In genomic region chr13:79463604-79464003, GRCh38 we compare ENCODE assay signal across 31 cellular contexts.
"Had no signal": no experiment of that assay in that cellular context is flagged by ENCODE, and none has a peak within 500 bp of the region (broad histone marks: within the 10 kb centered on the region; RNA-seq: fewer than 3 reads in every experiment).

No MANE protein-coding gene starts in this region.

- FAIRE-seq: endometrium, endothelial cell of umbilical vein had no signal

- H3K36me3 Mint-ChIP-seq: activated CD4-positive, alpha-beta memory T cell treated with anti-CD3 and anti-CD28 coated beads for 36 hours; brain had no signal

- H3K4me1 ChIP-seq: ascending aorta, breast epithelium, colonic mucosa, gastroesophageal sphincter, heart right ventricle had no signal

- H3K9me3 Mint-ChIP-seq: activated B cell treated with CpG ODN at 0.5 μM for 24 hours; activated CD4-positive, alpha-beta memory T cell treated with anti-CD3 and anti-CD28 coated beads for 36 hours; activated naive CD4-positive, alpha-beta T cell treated with anti-CD3 and anti-CD28 coated beads, Interleukin-2, amount 50 U/mL, for 24 hours; activated T-cell treated with anti-CD3 and anti-CD28 coated beads, Interleukin-2, amount 50 U/mL, for 72 hours; brain had no signal

- H3K27ac Mint-ChIP-seq: activated B cell treated with CpG ODN at 0.5 μM for 24 hours; activated CD4-positive, alpha-beta memory T cell treated with anti-CD3 and anti-CD28 coated beads for 36 hours; activated naive CD4-positive, alpha-beta T cell treated with anti-CD3 and anti-CD28 coated beads, Interleukin-2, amount 50 U/mL, for 24 hours; activated naive CD8-positive, alpha-beta T cell treated with anti-CD3 and anti-CD28 coated beads, Interleukin-2, amount 10 ng/mL, durations not matched to agents 7 days and 5 days; activated T-cell treated with anti-CD3 and anti-CD28 coated beads, Interleukin-2, amount 50 U/mL, for 72 hours; brain; T-helper 17 cell; T-helper 2 cell treated with Interferon-gamma antibody and Interleukin-4, amounts not matched to agents 5 μg/mL and 100 μg/mL, for 36 hours had no signal

- H3K4me3 ChIP-seq: ascending aorta, breast epithelium, cardiac muscle cell, colonic mucosa, esophagus squamous epithelium, gastroesophageal sphincter, heart right ventricle had no signal

- H3K4me1 Mint-ChIP-seq: activated B cell treated with CpG ODN at 0.5 μM for 24 hours, brain had no signal

- H3K4me3 Mint-ChIP-seq: activated B cell treated with CpG ODN at 0.5 μM for 24 hours; activated CD4-positive, alpha-beta memory T cell treated with anti-CD3 and anti-CD28 coated beads for 36 hours; activated naive CD4-positive, alpha-beta T cell treated with anti-CD3 and anti-CD28 coated beads, Interleukin-2, amount 50 U/mL, for 24 hours; activated naive CD8-positive, alpha-beta T cell treated with anti-CD3 and anti-CD28 coated beads, Interleukin-2, amount 10 ng/mL, durations not matched to agents 7 days and 5 days; activated T-cell treated with anti-CD3 and anti-CD28 coated beads, Interleukin-2, amount 50 U/mL, for 72 hours; brain; T-helper 17 cell; T-helper 2 cell treated with Interferon-gamma antibody and Interleukin-4, amounts not matched to agents 5 μg/mL and 100 μg/mL, for 36 hours had no signal

- H3K27ac ChIP-seq: ascending aorta, breast epithelium, cardiac muscle cell, colonic mucosa, epithelial cell of prostate, esophagus squamous epithelium, gastroesophageal sphincter, heart right ventricle, WERI-Rb-1 had no signal

- H3K27me3 ChIP-seq: ascending aorta, breast epithelium, cardiac muscle cell, colonic mucosa, esophagus squamous epithelium, heart right ventricle had no signal

- DNase-seq: activated B cell treated with CpG ODN at 0.5 μM for 24 hours; activated CD4-positive, alpha-beta memory T cell treated with anti-CD3 and anti-CD28 coated beads for 36 hours; activated CD4-positive, alpha-beta T cell treated with anti-CD3 and anti-CD28 coated beads for 1 hour; activated CD4-positive, alpha-beta T cell treated with anti-CD3 and anti-CD28 coated beads for 48 hours; activated CD8-positive, alpha-beta memory T cell treated with anti-CD3 and anti-CD28 coated beads for 24 hours; activated effector memory CD4-positive, alpha-beta T cell treated with Interleukin-2 at 50 U/mL for 16 hours; activated gamma-delta T cell treated with Interleukin-2 at 50 U/mL for 16 hours; activated naive CD4-positive, alpha-beta T cell treated with Interleukin-2 at 50 U/mL for 16 hours; activated naive CD8-positive, alpha-beta T cell treated with anti-CD3 and anti-CD28 coated beads, Interleukin-2, amount 10 ng/mL, durations not matched to agents 7 days and 5 days; activated T-cell treated with anti-CD3 and anti-CD28 coated beads, Interleukin-2, amount 50 U/mL, for 72 hours; central memory CD4-positive, alpha-beta T cell; cerebellar nuclear complex; colonic mucosa; effector CD8-positive, alpha-beta T cell; esophagus squamous epithelium; foreskin melanocyte; heart right ventricle; T-helper 1 cell; T-helper 17 cell; T1000; WERI-Rb-1 had no signal

- H3K9me3 ChIP-seq: ascending aorta, breast epithelium, colonic mucosa, esophagus squamous epithelium, gastroesophageal sphincter, heart right ventricle had no signal

- H3K27me3 Mint-ChIP-seq: activated CD4-positive, alpha-beta memory T cell treated with anti-CD3 and anti-CD28 coated beads for 36 hours; activated naive CD4-positive, alpha-beta T cell treated with anti-CD3 and anti-CD28 coated beads, Interleukin-2, amount 50 U/mL, for 24 hours; activated naive CD8-positive, alpha-beta T cell treated with anti-CD3 and anti-CD28 coated beads, Interleukin-2, amount 10 ng/mL, durations not matched to agents 7 days and 5 days; T-helper 17 cell had no signal

- ATAC-seq: gastroesophageal sphincter, heart right ventricle, T-helper 17 cell had no signal

- H3K36me3 ChIP-seq: ascending aorta, breast epithelium, cardiac muscle cell, colonic mucosa, esophagus squamous epithelium, gastroesophageal sphincter, heart right ventricle, WERI-Rb-1 had no signal
